In genomic region chr15:95608371-95608770, GRCh38 we compare ENCODE assay signal across 29 cellular contexts.
"Had no signal": no experiment of that assay in that cellular context is flagged by ENCODE, and none has a peak within 500 bp of the region (broad histone marks: within the 10 kb centered on the region; RNA-seq: fewer than 3 reads in every experiment).

No MANE protein-coding gene starts in this region.

- H3K9me3 ChIP-seq: esophagus squamous epithelium, gastrocnemius medialis, thyroid gland, upper lobe of right lung had no signal

- H3K27me3 ChIP-seq: esophagus squamous epithelium, gastrocnemius medialis, thyroid gland, upper lobe of right lung had no signal

- FAIRE-seq: keratinocyte had no signal

- H3K4me1 ChIP-seq: thyroid gland, upper lobe of right lung had no signal

- DNase-seq: activated CD4-positive, alpha-beta T cell treated with anti-CD3 and anti-CD28 coated beads, Interleukin-2, amount 10 ng/mL, durations not matched to agents 24 days and 14 days; activated CD4-positive, CD25-positive, alpha-beta regulatory T cell treated with anti-CD3 and anti-CD28 coated beads, Interleukin-2, amount 50 U/mL, for 72 hours; activated CD8-positive, alpha-beta T cell treated with anti-CD3 and anti-CD28 coated beads for 36 hours; activated gamma-delta T cell treated with Interleukin-2 at 50 U/mL for 16 hours; activated naive CD4-positive, alpha-beta T cell treated with anti-CD3 and anti-CD28 coated beads, Interleukin-2, amount 50 U/mL, for 16 hours; activated T-cell treated with anti-CD3 and anti-CD28 coated beads, Interleukin-2, amount 50 U/mL, for 4 hours; amygdala; caudate nucleus; cortex of kidney; endodermal cell; esophagus squamous epithelium; gastrocnemius medialis; hippocampal formation; left cardiac atrium; naive B cell; posterior cingulate gyrus; stimulated activated CD4-positive, alpha-beta T cell treated with anti-CD3 and anti-CD28 coated beads, Interleukin-4, amount 100 ng/mL, for 24 hours; stimulated activated naive CD8-positive, alpha-beta T cell treated with anti-CD3 and anti-CD28 coated beads, Interleukin-15, amount 100 ng/mL, for 72 hours; substantia nigra; T-helper 17 cell; T1000; thyroid gland; upper lobe of right lung had no signal

- H3K36me3 ChIP-seq: esophagus squamous epithelium, gastrocnemius medialis, thyroid gland, upper lobe of right lung had no signal

- H3K4me3 ChIP-seq: esophagus squamous epithelium, gastrocnemius medialis, skin epidermis, thyroid gland, upper lobe of right lung had no signal

- H3K27ac ChIP-seq: epithelial cell of prostate, esophagus squamous epithelium, gastrocnemius medialis, skin epidermis, thyroid gland, upper lobe of right lung had no signal

- ATAC-seq: activated CD8-positive, alpha-beta T cell treated with anti-CD3 and anti-CD28 coated beads for 36 hours; activated T-cell treated with anti-CD3 and anti-CD28 coated beads, Interleukin-2, amount 50 U/mL, for 4 hours; activated T-helper 17 cell treated with anti-CD3 and anti-CD28 coated beads, Interleukin-2, amount 50 U/mL, for 72 hours; gastrocnemius medialis; left cardiac atrium; sciatic nerve; stimulated activated memory B cell treated with anti-CD40 and anti-IgM and Interleukin-4, amounts not matched to agents 10 μg/mL and 1 μg/mL and 100 μg/mL, for 72 hours; stimulated activated naive CD8-positive, alpha-beta T cell treated with anti-CD3 and anti-CD28 coated beads, Interleukin-15, amount 100 ng/mL, for 72 hours; T-helper 17 cell; upper lobe of right lung had no signal
